Comparison of ENCODE assay signal across 15 cellular contexts in genomic region chr10:435397-435796, GRCh38.
DNase-seq lines count a peak whose midpoint lies in the region; ATAC-seq and TF ChIP-seq lines count a peak whose summit lies in the region.
"Had no signal": no experiment of that assay in that cellular context is flagged by ENCODE, and none has a peak within 500 bp of the region (broad histone marks: within the 10 kb centered on the region; RNA-seq: fewer than 3 reads in every experiment).

No MANE protein-coding gene starts in this region.

- no peak for DNase-seq in activated naive CD8-positive, alpha-beta T cell treated with anti-CD3 and anti-CD28 coated beads for 36 hours
- DNase-seq in LNCaP clone FGC (ENCODE audit: low read depth) (no peak), right cardiac atrium (no peak), WTC11 (ENCODE audit: low spot score) (no peak)
- DNase-seq: CD4-positive, CD25-positive, alpha-beta regulatory T cell; DMS153; DMS79; GDM1; H9 had no signal

- peaks cover 10% of the 10 kb centered on the region for H3K36me3 Mint-ChIP-seq in activated naive CD8-positive, alpha-beta T cell
- H3K36me3 Mint-ChIP-seq in activated naive CD8-positive, alpha-beta T cell treated with anti-CD3 and anti-CD28 coated beads for 36 hours = no peaks in the 10 kb centered on the region
- H3K36me3 Mint-ChIP-seq in activated T-helper 17 cell treated with anti-CD3 and anti-CD28 coated beads, Interleukin-2, amount 50 U/mL, for 72 hours (ENCODE audit: low read depth) = no peaks in the 10 kb centered on the region
- peaks cover 15% of the 10 kb centered on the region for H3K36me3 Mint-ChIP-seq in WTC11

- H3K4me1 Mint-ChIP-seq in activated naive CD8-positive, alpha-beta T cell (ENCODE audit: low read depth) = peaks cover 39% of the 10 kb centered on the region
- peaks cover 22% of the 10 kb centered on the region for H3K4me1 Mint-ChIP-seq in activated naive CD8-positive, alpha-beta T cell treated with anti-CD3 and anti-CD28 coated beads for 36 hours
- H3K4me1 Mint-ChIP-seq in activated T-helper 17 cell treated with anti-CD3 and anti-CD28 coated beads, Interleukin-2, amount 50 U/mL, for 72 hours = peaks cover 17% of the 10 kb centered on the region
- H3K4me1 Mint-ChIP-seq in WTC11 = no peaks in the 10 kb centered on the region; the same call in 1 of the 2 replicates
- H3K4me1 Mint-ChIP-seq: B cell, H9 had no signal

- no peaks in the 10 kb centered on the region for H3K9me3 ChIP-seq in right cardiac atrium (ENCODE audit: control insufficient read depth, low read length)
- H3K9me3 ChIP-seq: BLaER1 treated with 17β-estradiol and CSF1 and Interleukin-3, amounts not matched to agents 10 nM and 100 nM had no signal

- H3K27ac Mint-ChIP-seq in activated naive CD8-positive, alpha-beta T cell = no peak overlapping the region
- no peak overlapping the region for H3K27ac Mint-ChIP-seq in activated naive CD8-positive, alpha-beta T cell treated with anti-CD3 and anti-CD28 coated beads for 36 hours
- no peak overlapping the region for H3K27ac Mint-ChIP-seq in activated T-helper 17 cell treated with anti-CD3 and anti-CD28 coated beads, Interleukin-2, amount 50 U/mL, for 72 hours
- H3K27ac Mint-ChIP-seq in WTC11 = no peak overlapping the region
- H3K27ac Mint-ChIP-seq: B cell, H9 had no signal

- no peak overlapping the region for H3K27ac ChIP-seq in right cardiac atrium (ENCODE audit: low read length)
- H3K27ac ChIP-seq: BLaER1 treated with 17β-estradiol and CSF1 and Interleukin-3, amounts not matched to agents 10 nM and 100 nM had no signal

- H3K4me3 ChIP-seq in LNCaP clone FGC (ENCODE audit: low read depth, low read length) = peak overlapping the region; percentile 26
- H3K4me3 ChIP-seq in right cardiac atrium (ENCODE audit: low read length) = no peak overlapping the region
- H3K4me3 ChIP-seq: BLaER1 treated with 17β-estradiol and CSF1 and Interleukin-3, amounts not matched to agents 10 nM and 100 nM had no signal

- intact Hi-C loops in right cardiac atrium (cut with DNase I) = no loop called here

- no peaks in the 10 kb centered on the region for H3K4me1 ChIP-seq in right cardiac atrium (ENCODE audit: control insufficient read depth, insufficient read depth, low read length)

- WGBS in right cardiac atrium = 92% methylated on average over 3 of the region's 3 CpGs

- no peak for TF ChIP-seq CTCF in LNCaP clone FGC (IDR thresholded peaks at IDR 0.05; ENCODE audit: control insufficient read depth, extremely low read depth, insufficient read depth)
- TF ChIP-seq CTCF in WTC11 (IDR thresholded peaks at IDR 0.05) = no peak

- H3K27me3 ChIP-seq in right cardiac atrium (ENCODE audit: control insufficient read depth, insufficient read depth) = no peaks in the 10 kb centered on the region
- H3K27me3 ChIP-seq: BLaER1 treated with 17β-estradiol and CSF1 and Interleukin-3, amounts not matched to agents 10 nM and 100 nM had no signal

- CTCF ChIA-PET in WTC11 (lab: Charles Lee) = interaction anchor here (1.4 kb wide), 1 partner anchor 20 kb away, joined by 4 read pairs; no protein-coding TSS in a partner anchor

- no peaks in the 10 kb centered on the region for H3K27me3 Mint-ChIP-seq in activated naive CD8-positive, alpha-beta T cell
- peaks cover 9% of the 10 kb centered on the region for H3K27me3 Mint-ChIP-seq in activated naive CD8-positive, alpha-beta T cell treated with anti-CD3 and anti-CD28 coated beads for 36 hours
- H3K27me3 Mint-ChIP-seq in activated T-helper 17 cell treated with anti-CD3 and anti-CD28 coated beads, Interleukin-2, amount 50 U/mL, for 72 hours = no peaks in the 10 kb centered on the region
- H3K27me3 Mint-ChIP-seq in WTC11 (ENCODE audit: low read depth) = no peaks in the 10 kb centered on the region
- H3K27me3 Mint-ChIP-seq: CD4-positive, CD25-positive, alpha-beta regulatory T cell had no signal

- POLR2A ChIA-PET in WTC11 (lab: Charles Lee) = no interaction called here

- no peaks in the 10 kb centered on the region for H3K9me3 Mint-ChIP-seq in activated naive CD8-positive, alpha-beta T cell (ENCODE audit: low read depth)
- peaks cover 7% of the 10 kb centered on the region for H3K9me3 Mint-ChIP-seq in activated naive CD8-positive, alpha-beta T cell treated with anti-CD3 and anti-CD28 coated beads for 36 hours
- H3K9me3 Mint-ChIP-seq in activated T-helper 17 cell treated with anti-CD3 and anti-CD28 coated beads, Interleukin-2, amount 50 U/mL, for 72 hours = no peaks in the 10 kb centered on the region
- peaks cover 27% of the 10 kb centered on the region for H3K9me3 Mint-ChIP-seq in WTC11

- peak overlapping the region; percentile 61 for H3K4me3 Mint-ChIP-seq in activated naive CD8-positive, alpha-beta T cell
- no peak overlapping the region for H3K4me3 Mint-ChIP-seq in activated naive CD8-positive, alpha-beta T cell treated with anti-CD3 and anti-CD28 coated beads for 36 hours
- peak overlapping the region; percentile 33 for H3K4me3 Mint-ChIP-seq in activated T-helper 17 cell treated with anti-CD3 and anti-CD28 coated beads, Interleukin-2, amount 50 U/mL, for 72 hours
- H3K4me3 Mint-ChIP-seq in WTC11 = no peak overlapping the region
- H3K4me3 Mint-ChIP-seq: B cell, H9 had no signal

- no peak for ATAC-seq in activated T-helper 17 cell treated with anti-CD3 and anti-CD28 coated beads, Interleukin-2, amount 50 U/mL, for 72 hours (replicated peaks)
- ATAC-seq in GM21423 (IDR thresholded peaks at IDR 0.05; ENCODE audit: unreplicated experiment) (no peak), right cardiac atrium (no peak), HG02571 (IDR thresholded peaks at IDR 0.05; ENCODE audit: unreplicated experiment) (no peak), WTC11 (no peak)

TF ChIP-seq in WTC11, 78 proteins besides CTCF, POLR2A, EP300 and RAD21:
- TF ChIP-seq ELF4 (CRISPR knock-in tag; IDR thresholded peaks at IDR 0.05; ENCODE audit: low read depth) = no peak
- TF ChIP-seq TEAD4 (CRISPR knock-in tag; IDR thresholded peaks at IDR 0.05) = no peak
- TF ChIP-seq CREM (CRISPR knock-in tag; IDR thresholded peaks at IDR 0.05) = no peak
- TF ChIP-seq, protein P1, sequence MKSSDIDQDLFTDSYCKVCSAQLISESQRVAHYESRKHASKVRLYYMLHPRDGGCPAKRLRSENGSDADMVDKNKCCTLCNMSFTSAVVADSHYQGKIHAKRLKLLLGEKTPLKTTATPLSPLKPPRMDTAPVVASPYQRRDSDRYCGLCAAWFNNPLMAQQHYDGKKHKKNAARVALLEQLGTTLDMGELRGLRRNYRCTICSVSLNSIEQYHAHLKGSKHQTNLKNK (CRISPR knock-in tag; IDR thresholded peaks at IDR 0.05) = no peak
- TF ChIP-seq PRRX2 (CRISPR knock-in tag; IDR thresholded peaks at IDR 0.05) = no peak
- TF ChIP-seq E2F5 (CRISPR knock-in tag; IDR thresholded peaks at IDR 0.05) = no peak
- no peak for TF ChIP-seq NFYB (CRISPR knock-in tag; conservative IDR thresholded peaks at IDR 0.05; ENCODE audit: low read depth)
TF ChIP-seq in WTC11: peak in this region for 0.

Comparison
In these comparisons a context has a peak if more than half of its experiments do, and no peak if none do; other contexts are left out.
1. H3K4me3 Mint-ChIP-seq: peak in activated naive CD8-positive, alpha-beta T cell (single experiment) and activated T-helper 17 cell treated with anti-CD3 and anti-CD28 coated beads, Interleukin-2, amount 50 U/mL, for 72 hours (single experiment); none in activated naive CD8-positive, alpha-beta T cell treated with anti-CD3 and anti-CD28 coated beads for 36 hours (single experiment) and WTC11 (single experiment).